In the genomic region with DNA sequence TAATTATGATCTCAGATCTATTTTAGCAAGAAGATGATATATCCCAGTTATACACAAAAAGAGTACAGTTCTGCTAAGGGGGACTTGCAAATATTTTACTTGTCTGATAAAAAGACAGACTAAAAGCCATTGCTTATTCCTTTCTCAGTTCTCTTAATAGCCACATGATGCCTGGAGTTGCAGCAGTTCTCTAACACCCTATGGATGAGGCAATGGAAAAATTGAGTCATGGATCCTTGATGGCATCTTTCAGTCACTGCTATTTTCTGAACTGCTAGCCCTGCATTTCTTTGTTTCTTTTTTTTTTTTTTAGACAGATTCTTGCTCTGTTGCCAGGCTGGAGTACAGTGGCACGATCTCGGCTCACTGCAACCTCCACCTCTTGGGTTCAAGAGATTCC, we compare ENCODE assay signal across 30 cellular contexts.
"Had no signal": no experiment of that assay in that cellular context is flagged by ENCODE, and none has a peak within 500 bp of the region (broad histone marks: within the 10 kb centered on the region; RNA-seq: fewer than 3 reads in every experiment).

No MANE protein-coding gene starts in this region.

- H3K4me3 ChIP-seq: breast epithelium, gastrocnemius medialis, pancreas, psoas muscle, transverse colon, uterus had no signal

- DNase-seq: activated CD4-positive, alpha-beta T cell treated with anti-CD3 and anti-CD28 coated beads for 1 hour; activated CD4-positive, alpha-beta T cell treated with anti-CD3 and anti-CD28 coated beads, Interleukin-2, amount 10 ng/mL, durations not matched to agents 7 days and 5 days; activated CD8-positive, alpha-beta T cell treated with anti-CD3 and anti-CD28 coated beads for 36 hours; activated gamma-delta T cell treated with Interleukin-2 at 50 U/mL for 16 hours; activated naive CD4-positive, alpha-beta T cell treated with anti-CD3 and anti-CD28 coated beads, Interleukin-2, amount 50 U/mL, for 16 hours; activated T-cell treated with anti-CD3 and anti-CD28 coated beads, Interleukin-2, amount 50 U/mL, for 4 hours; central memory CD4-positive, alpha-beta T cell; dermis blood vessel endothelial cell; effector CD4-positive, alpha-beta T cell; gastrocnemius medialis; glutamatergic neuron; left cardiac atrium; left ventricle myocardium superior; midbrain; naive thymus-derived CD4-positive, alpha-beta T cell; nucleus accumbens; pancreas; psoas muscle; right cardiac atrium; stimulated activated CD4-positive, alpha-beta T cell treated with anti-CD3 and anti-CD28 coated beads, Interleukin-15, amount 100 ng/mL, for 24 hours; stimulated activated CD4-positive, alpha-beta T cell treated with anti-CD3 and anti-CD28 coated beads, Interleukin-2, amount 100 ng/mL, for 24 hours; stimulated activated naive CD4-positive, alpha-beta T cell treated with Interleukin-2 at 50 U/mL for 16 hours; T-helper 1 cell; transverse colon; uterus had no signal

- H3K4me1 ChIP-seq: breast epithelium, gastrocnemius medialis, pancreas, psoas muscle, transverse colon, uterus had no signal

- H3K36me3 ChIP-seq: breast epithelium, gastrocnemius medialis, pancreas, transverse colon had no signal

- ATAC-seq: activated CD8-positive, alpha-beta T cell treated with anti-CD3 and anti-CD28 coated beads for 36 hours; activated T-cell treated with anti-CD3 and anti-CD28 coated beads, Interleukin-2, amount 50 U/mL, for 4 hours; activated T-helper 17 cell treated with anti-CD3 and anti-CD28 coated beads, Interleukin-2, amount 50 U/mL, for 72 hours; gastrocnemius medialis; left cardiac atrium; left ventricle myocardium superior; naive thymus-derived CD4-positive, alpha-beta T cell; pancreas; psoas muscle; right cardiac atrium; WTC11 had no signal

- H3K9me3 ChIP-seq: breast epithelium, gastrocnemius medialis, pancreas, psoas muscle, transverse colon, uterus had no signal

- H3K27me3 ChIP-seq: breast epithelium, gastrocnemius medialis, pancreas, transverse colon, uterus had no signal

- FAIRE-seq: keratinocyte, pancreas, TTC549 had no signal
